In the genomic region with DNA sequence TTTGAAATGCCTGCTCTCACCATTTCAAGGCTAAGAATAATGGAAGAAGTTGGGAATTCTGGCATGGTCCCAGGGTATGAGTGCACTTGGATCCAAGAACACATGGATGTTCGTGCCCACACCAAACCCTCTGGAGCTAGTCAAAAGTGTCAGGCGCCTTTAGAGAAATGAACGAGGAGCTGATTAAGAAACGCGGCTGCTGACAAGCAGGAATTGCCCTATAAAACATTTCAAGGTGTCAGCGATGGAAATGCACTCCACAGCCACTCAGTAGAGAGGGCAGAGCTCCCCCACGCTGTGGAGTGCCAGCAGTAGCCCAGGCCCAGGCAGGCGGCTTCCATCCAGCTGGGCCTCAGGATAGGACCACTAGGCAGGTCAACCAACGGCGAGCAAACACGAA, we compare ENCODE assay signal across 24 cellular contexts.
"Had no signal": no experiment of that assay in that cellular context is flagged by ENCODE, and none has a peak within 500 bp of the region (broad histone marks: within the 10 kb centered on the region; RNA-seq: fewer than 3 reads in every experiment).

No MANE protein-coding gene starts in this region.

- H3K9me3 ChIP-seq: gastrocnemius medialis, SK-N-SH, testis had no signal

- ATAC-seq: activated CD8-positive, alpha-beta T cell treated with anti-CD3 and anti-CD28 coated beads for 36 hours; effector memory CD8-positive, alpha-beta T cell; esophagus mucosa; gastrocnemius medialis; left lobe of liver; stimulated activated naive B cell treated with anti-CD40 and anti-IgM and Interleukin-4, amounts not matched to agents 10 μg/mL and 1 μg/mL and 100 μg/mL, for 72 hours had no signal

- H3K4me3 ChIP-seq: gastrocnemius medialis, testis had no signal

- H3K27ac ChIP-seq: brain microvascular endothelial cell, gastrocnemius medialis, testis, VCaP had no signal

- H3K36me3 ChIP-seq: brain microvascular endothelial cell, gastrocnemius medialis had no signal

- DNase-seq: activated CD4-positive, alpha-beta T cell treated with anti-CD3 and anti-CD28 coated beads, Interleukin-2, amount 10 ng/mL, durations not matched to agents 7 days and 5 days; activated CD4-positive, CD25-positive, alpha-beta regulatory T cell treated with anti-CD3 and anti-CD28 coated beads, Interleukin-2, amount 50 U/mL, for 72 hours; activated CD8-positive, alpha-beta T cell treated with anti-CD3 and anti-CD28 coated beads for 36 hours; activated gamma-delta T cell treated with Interleukin-2 at 50 U/mL for 16 hours; activated T-cell treated with anti-CD3 and anti-CD28 coated beads, Interleukin-2, amount 50 U/mL, for 1 hour; anterior cingulate cortex; brain microvascular endothelial cell; central memory CD4-positive, alpha-beta T cell; effector memory CD8-positive, alpha-beta T cell; gastrocnemius medialis; kidney; mammary epithelial cell; naive B cell; occipital lobe; posterior cingulate gyrus; SK-N-SH; stimulated activated CD4-positive, alpha-beta T cell treated with anti-CD3 and anti-CD28 coated beads, Interleukin-2, amount 100 ng/mL, for 48 hours; stimulated activated CD8-positive, alpha-beta memory T cell treated with anti-CD3 and anti-CD28 coated beads, Interleukin-4, amount 100 ng/mL, for 48 hours; stimulated activated naive B cell treated with anti-CD40 and anti-IgM and Interleukin-4, amounts not matched to agents 10 μg/mL and 1 μg/mL and 100 μg/mL, for 72 hours; T-helper 2 cell; testis had no signal

- H3K27me3 ChIP-seq: brain microvascular endothelial cell, gastrocnemius medialis, testis had no signal
